In genomic region chr15:25727867-25728600, GRCh38 we compare ENCODE assay signal across 2 cellular contexts.
TF ChIP-seq lines count a peak whose summit lies in the region.

No MANE protein-coding gene starts in this region.

TF ChIP-seq in SK-N-SH, 30 proteins besides CTCF, POLR2A, EP300 and RAD21 (continued from another document):
- TF ChIP-seq REST (IDR thresholded peaks at IDR 0.05; ENCODE audit: low read depth, low read length) (no peak), JUND (IDR thresholded peaks at IDR 0.05) (no peak), RFX5 (IDR thresholded peaks at IDR 0.05; ENCODE audit: low read length) (no peak), ELF1 (IDR thresholded peaks at IDR 0.05) (no peak), MAX (IDR thresholded peaks at IDR 0.05; ENCODE audit: low read depth) (no peak), CHD2 (IDR thresholded peaks at IDR 0.05; ENCODE audit: low read length, partially characterized antibody) (no peak), RCOR1 (IDR thresholded peaks at IDR 0.05; ENCODE audit: low read length) (no peak), TEAD4 (IDR thresholded peaks at IDR 0.05; ENCODE audit: borderline replicate concordance, insufficient read depth) (no peak)
TF ChIP-seq in SK-N-SH: peak in this region for 0.

TF ChIP-seq in SK-N-SH treated with all-trans-retinoic acid at 6 μM for 48 hours, 23 proteins besides CTCF, POLR2A, EP300 and RAD21 (continued from another document):
- no peak for TF ChIP-seq TSHZ2 (CRISPR knock-in tag; IDR thresholded peaks at IDR 0.05)
- TF ChIP-seq TCF4 (CRISPR knock-in tag; IDR thresholded peaks at IDR 0.05; ENCODE audit: borderline replicate concordance): no peak
- no peak for TF ChIP-seq SNAI2 (CRISPR knock-in tag; IDR thresholded peaks at IDR 0.05)
